ENCODE assay signal across 26 cellular contexts in the genomic region with DNA sequence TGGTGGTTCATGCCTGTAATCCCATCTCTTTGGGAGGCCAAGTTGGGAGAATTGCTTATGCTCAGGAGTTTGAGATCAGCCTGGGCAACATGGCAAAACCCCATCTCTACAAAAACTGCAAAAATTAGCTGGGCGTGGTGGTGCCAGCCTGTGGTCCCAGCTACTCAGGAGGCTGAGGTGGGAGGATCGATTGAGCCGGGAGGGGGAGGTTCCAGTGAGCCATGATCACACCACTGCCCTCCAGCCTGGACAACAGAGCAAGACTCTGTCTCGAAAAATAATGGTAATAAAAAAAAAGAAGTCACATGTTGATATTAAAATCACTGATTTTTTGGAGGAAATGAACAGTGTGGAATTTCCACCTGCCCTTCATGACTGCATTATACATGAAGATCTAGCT. TPM values are rescaled to one million over a fixed set of nuclear protein-coding genes. Genes with fewer than 3 reads are reported as not detected.
"Had no signal": no experiment of that assay in that cellular context is flagged by ENCODE, and none has a peak within 500 bp of the region (broad histone marks: within the 10 kb centered on the region; RNA-seq: fewer than 3 reads in every experiment).

No MANE protein-coding gene starts in this region.

- H3K27ac ChIP-seq: RWPE1 had no signal

- ATAC-seq: K562, T-cell had no signal

- H3K9me2 ChIP-seq: SK-N-SH had no signal

- FAIRE-seq: K562, RCC 7860 had no signal

- H3K9me3 ChIP-seq: SK-N-SH had no signal

- H3K4me3 ChIP-seq: K562 had no signal

- H3K4me2 ChIP-seq: SK-N-SH had no signal

- DNase-seq: NCI-H1092, NCI-H1105 treated with DMSO at 0.1 percent for 48 hours, NCI-H1417 treated with DMSO at 0.1 percent for 48 hours, NCI-H146, NCI-H1694 treated with DMSO at 0.1 percent for 48 hours, NCI-H1930, NCI-H2081, NCI-H2107, NCI-H2227 treated with DMSO at 0.1 percent for 48 hours, NCI-H446, NCI-H510A, NCI-H524 treated with DMSO at 0.1 percent for 48 hours, NCI-H69, NCI-H774, SHP77, SK-N-SH, SW 1271, T-cell had no signal

RNA-seq across cellular contexts. Expression of gene UCMA, which starts 49.9 kb away (rescaled TPM):
- total RNA-seq: HT1080, K562, LHCN-M2, MCF 10A, SK-MEL-5, T-cell had no signal
- polyA plus RNA-seq: IgD-negative memory B cell, K562, SK-N-SH had no signal
